Comparison of ENCODE assay signal across 12 cellular contexts in the genomic region with DNA sequence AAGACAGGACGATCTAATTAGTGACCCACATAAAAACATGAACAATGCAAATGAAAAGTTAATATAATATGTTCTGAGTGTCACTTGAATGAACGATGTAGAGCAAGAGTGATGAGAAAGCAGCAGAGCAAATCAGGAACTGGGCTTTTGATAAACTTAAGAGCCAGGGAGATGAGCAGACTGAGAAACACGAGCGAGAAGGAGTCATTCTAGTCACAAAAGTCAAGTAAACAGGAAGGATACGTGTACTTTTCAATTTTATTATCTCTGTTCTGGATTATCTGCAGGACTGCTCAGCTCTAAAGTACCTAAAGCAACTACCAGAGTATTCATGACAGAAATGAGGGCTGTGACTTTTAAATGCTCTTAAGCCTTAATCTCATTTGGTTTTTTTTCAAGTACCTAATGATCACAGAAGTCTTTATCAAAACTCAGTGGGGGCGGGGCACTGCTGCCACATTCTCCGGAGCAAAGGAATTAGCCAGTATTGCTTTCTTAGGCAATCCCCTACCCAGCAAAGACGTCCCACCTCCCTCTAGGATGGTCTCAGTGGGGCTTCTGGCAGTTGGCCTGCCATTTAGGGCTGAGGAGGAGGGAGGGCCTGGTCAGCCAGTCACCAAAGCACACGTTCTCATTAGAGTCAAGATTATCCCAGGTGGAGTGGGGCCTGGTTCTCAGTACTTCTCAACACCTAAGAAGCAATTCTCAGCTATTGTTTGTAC. TPM values are rescaled to one million over a fixed set of nuclear protein-coding genes. Genes with fewer than 3 reads are reported as not detected.
DNase-seq lines count a peak whose midpoint lies in the region; ATAC-seq and TF ChIP-seq lines count a peak whose summit lies in the region.
"Had no signal": no experiment of that assay in that cellular context is flagged by ENCODE, and none has a peak within 500 bp of the region (broad histone marks: within the 10 kb centered on the region; RNA-seq: fewer than 3 reads in every experiment).

No MANE protein-coding gene starts in this region.

- H3K79me2 ChIP-seq in mammary epithelial cell (ENCODE audit: insufficient read depth, low read length), result no peaks in the 10 kb centered on the region

- H3K27ac Mint-ChIP-seq in activated T-helper 17 cell treated with anti-CD3 and anti-CD28 coated beads, Interleukin-2, amount 50 U/mL, for 72 hours, result peak overlapping the region; percentile 59
- peak overlapping the region; percentile 60 for H3K27ac Mint-ChIP-seq in memory B cell
- H3K27ac Mint-ChIP-seq in activated naive CD4-positive, alpha-beta T cell treated with anti-CD3 and anti-CD28 coated beads for 36 hours, result no peak overlapping the region
- H3K27ac Mint-ChIP-seq: HFFc6, progenitor cell of endocrine pancreas had no signal

- in situ Hi-C loops in mammary epithelial cell (cut with MboI; ENCODE audit: low sequenced_read_pairs in 2 of 2), result loop anchor here in 1 of 2 donors (10.0 kb wide), 1 partner anchor 196 kb away; no protein-coding TSS in a partner anchor

- dilution Hi-C loops in mammary epithelial cell (cut with HindIII; ENCODE audit: low sequenced_read_pairs), result no loop called here

- H2AFZ ChIP-seq in mammary epithelial cell (ENCODE audit: low read depth, low read length), result no peak overlapping the region

- peak overlapping the region; percentile 35 for H3K4me3 Mint-ChIP-seq in activated T-helper 17 cell treated with anti-CD3 and anti-CD28 coated beads, Interleukin-2, amount 50 U/mL, for 72 hours
- H3K4me3 Mint-ChIP-seq in memory B cell, result no peak overlapping the region
- H3K4me3 Mint-ChIP-seq in activated naive CD4-positive, alpha-beta T cell treated with anti-CD3 and anti-CD28 coated beads for 36 hours, result no peak overlapping the region
- H3K4me3 Mint-ChIP-seq: HFFc6 had no signal

- H3K9ac ChIP-seq in mammary epithelial cell (ENCODE audit: insufficient read depth, low read length), result no peak overlapping the region

- intact Hi-C loops in breast epithelium (cut with DNase I; ENCODE audit: low total_unique reads) (no loop called here), mammary epithelial cell (cut with micrococcal nuclease) (no loop called here), vagina (cut with DNase I) (no loop called here), prostate gland (cut with DNase I) (loop anchor here (10.0 kb wide), 1 partner anchor 634 kb away; no protein-coding TSS in a partner anchor)
- intact Hi-C loops in activated naive CD4-positive, alpha-beta T cell treated with anti-CD3 and anti-CD28 coated beads for 36 hours (cut with micrococcal nuclease), result loop anchor here (10.0 kb wide), 1 partner anchor 1666 kb away; a partner anchor contains a TSS

- DNase-seq in breast epithelium (ENCODE audit: low spot score in 2 of 2) (no peak), mammary epithelial cell (no peak), memory B cell (ENCODE audit: low spot score in 2 of 2) (no peak), vagina (ENCODE audit: extremely low spot score in 2 of 2) (no peak), prostate gland (ENCODE audit: low spot score) (no peak), NOMO-1 treated with DMSO at 0.1 percent for 48 hours (lab: John Stamatoyannopoulos, UW; ENCODE audit: unreplicated experiment) (no peak)
- no peak for DNase-seq in activated naive CD4-positive, alpha-beta T cell treated with anti-CD3 and anti-CD28 coated beads for 36 hours
- DNase-seq: HFFc6, MM.1S, NCI-H69 had no signal

- H3K27me3 ChIP-seq in breast epithelium, result no peaks in the 10 kb centered on the region
- H3K27me3 ChIP-seq in mammary epithelial cell (ENCODE audit: insufficient read depth, low read length), result no peaks in the 10 kb centered on the region
- no peaks in the 10 kb centered on the region for H3K27me3 ChIP-seq in vagina
- no peaks in the 10 kb centered on the region for H3K27me3 ChIP-seq in prostate gland (replicated peaks; ENCODE audit: insufficient read depth)

- H3K36me3 Mint-ChIP-seq in activated T-helper 17 cell treated with anti-CD3 and anti-CD28 coated beads, Interleukin-2, amount 50 U/mL, for 72 hours (ENCODE audit: low read depth), result peaks cover 60% of the 10 kb centered on the region
- H3K36me3 Mint-ChIP-seq in memory B cell, result no peaks in the 10 kb centered on the region
- H3K36me3 Mint-ChIP-seq in activated naive CD4-positive, alpha-beta T cell treated with anti-CD3 and anti-CD28 coated beads for 36 hours (ENCODE audit: low read depth), result peaks cover 3% of the 10 kb centered on the region

- no peaks in the 10 kb centered on the region for H3K4me1 ChIP-seq in breast epithelium
- H3K4me1 ChIP-seq in mammary epithelial cell (ENCODE audit: insufficient read depth, low read length), result no peaks in the 10 kb centered on the region
- peaks cover 89% of the 10 kb centered on the region for H3K4me1 ChIP-seq in vagina
- no peaks in the 10 kb centered on the region for H3K4me1 ChIP-seq in prostate gland (replicated peaks)

- H3K9me3 ChIP-seq in breast epithelium (no peaks in the 10 kb centered on the region), mammary epithelial cell (replicated peaks; ENCODE audit: insufficient read depth, low read length) (no peaks in the 10 kb centered on the region), vagina (no peaks in the 10 kb centered on the region), prostate gland (no peaks in the 10 kb centered on the region)

- H3K27me3 Mint-ChIP-seq in activated T-helper 17 cell treated with anti-CD3 and anti-CD28 coated beads, Interleukin-2, amount 50 U/mL, for 72 hours, result no peaks in the 10 kb centered on the region
- H3K27me3 Mint-ChIP-seq in memory B cell, result no peaks in the 10 kb centered on the region
- H3K27me3 Mint-ChIP-seq in activated naive CD4-positive, alpha-beta T cell treated with anti-CD3 and anti-CD28 coated beads for 36 hours (ENCODE audit: low read depth), result no peaks in the 10 kb centered on the region
- H3K27me3 Mint-ChIP-seq: progenitor cell of endocrine pancreas had no signal

- no peaks in the 10 kb centered on the region for H3K9me3 Mint-ChIP-seq in activated T-helper 17 cell treated with anti-CD3 and anti-CD28 coated beads, Interleukin-2, amount 50 U/mL, for 72 hours
- H3K9me3 Mint-ChIP-seq in memory B cell, result no peaks in the 10 kb centered on the region
- H3K9me3 Mint-ChIP-seq in activated naive CD4-positive, alpha-beta T cell treated with anti-CD3 and anti-CD28 coated beads for 36 hours, result no peaks in the 10 kb centered on the region
- H3K9me3 Mint-ChIP-seq: HFFc6 had no signal

- no peak for TF ChIP-seq POLR2A in breast epithelium (IDR thresholded peaks at IDR 0.05)
- TF ChIP-seq POLR2A in vagina (IDR thresholded peaks at IDR 0.05), result no peak
- TF ChIP-seq POLR2A in prostate gland (IDR thresholded peaks at IDR 0.05), result no peak

- H3K36me3 ChIP-seq in breast epithelium, result no peaks in the 10 kb centered on the region
- H3K36me3 ChIP-seq in mammary epithelial cell (ENCODE audit: insufficient read depth, low read length), result no peaks in the 10 kb centered on the region
- H3K36me3 ChIP-seq in vagina, result no peaks in the 10 kb centered on the region
- no peaks in the 10 kb centered on the region for H3K36me3 ChIP-seq in prostate gland

- H3K4me3 ChIP-seq in breast epithelium (peak overlapping the region in 2 of 3 donors; percentile 26 to 38), mammary epithelial cell (replicated peaks in 1 of 3; ENCODE audit: insufficient read depth in 1 of 3, low read depth in 2 of 3, low read length in 3 of 3) (no peak overlapping the region), vagina (peak overlapping the region in 1 of 2 donors; percentile 3), prostate gland (no peak overlapping the region)

- ATAC-seq in activated T-helper 17 cell treated with anti-CD3 and anti-CD28 coated beads, Interleukin-2, amount 50 U/mL, for 72 hours (replicated peaks), result peak; percentile 70
- ATAC-seq in memory B cell (ENCODE audit: low read depth), result no peak

- H4K20me1 ChIP-seq in mammary epithelial cell (ENCODE audit: insufficient read depth, low read length), result no peaks in the 10 kb centered on the region

- CTCF ChIA-PET in mammary epithelial cell (lab: Charles Lee; ENCODE audit: low non-redundant PET), result interaction anchor here (0.7 kb wide), 1 partner anchor 7 kb away, joined by 4 read pairs; no protein-coding TSS in a partner anchor
- CTCF ChIA-PET in activated naive CD4-positive, alpha-beta T cell treated with anti-CD3 and anti-CD28 coated beads for 36 hours (lab: Charles Lee), result interaction anchor here (0.6 kb wide), 2 partner anchors 10 to 189 kb away, joined by 3 read pairs; no protein-coding TSS in a partner anchor

- BruUV-seq in mammary epithelial cell (replicated peaks; lab: Mats Ljungman, UMichigan), result no TSS peak

- H3K4me2 ChIP-seq in mammary epithelial cell (ENCODE audit: insufficient read depth, low read depth, low read length), result no peak overlapping the region

- WGBS in mammary epithelial cell (ENCODE audit: low coverage, missing lambda C conversion rate), result 74% methylated on average over 9 of the region's 9 CpGs
- 33% methylated on average over 9 of the region's 9 CpGs for WGBS in prostate gland

- H3K27ac ChIP-seq in breast epithelium, result peak overlapping the region in 1 of 2 donors; percentile 39
- no peak overlapping the region for H3K27ac ChIP-seq in mammary epithelial cell (ENCODE audit: insufficient read depth, low read depth, low read length)
- peak overlapping the region; percentile 33 for H3K27ac ChIP-seq in vagina
- H3K27ac ChIP-seq in prostate gland, result no peak overlapping the region

- peaks cover 54% of the 10 kb centered on the region for H3K4me1 Mint-ChIP-seq in activated T-helper 17 cell treated with anti-CD3 and anti-CD28 coated beads, Interleukin-2, amount 50 U/mL, for 72 hours
- H3K4me1 Mint-ChIP-seq in memory B cell, result peaks cover 26% of the 10 kb centered on the region
- H3K4me1 Mint-ChIP-seq in activated naive CD4-positive, alpha-beta T cell treated with anti-CD3 and anti-CD28 coated beads for 36 hours (ENCODE audit: low read depth), result peaks cover 50% of the 10 kb centered on the region

- TF ChIP-seq CTCF in breast epithelium (IDR thresholded peaks at IDR 0.05), result no peak
- no peak for TF ChIP-seq CTCF in mammary epithelial cell (conservative IDR thresholded peaks at IDR 0.05 in 1 of 2, IDR thresholded peaks at IDR 0.05 in 1 of 2; ENCODE audit: extremely low read depth in 1 of 2, insufficient read depth in 1 of 2, low read depth in 1 of 2, low read length in 2 of 2)
- no peak for TF ChIP-seq CTCF in vagina (IDR thresholded peaks at IDR 0.05)
- TF ChIP-seq CTCF in prostate gland (IDR thresholded peaks at IDR 0.05), result no peak

RNA-seq across cellular contexts. Expression of a gene that starts 8.6 kb away (rescaled TPM):
- 100 to 1,000 TPM in 2 of 3 donors, 10 to 100 TPM in 1; 81.2 to 481 (median 104) TPM for total RNA-seq in breast epithelium
- 1 to 10 TPM; 4.0 to 5.3 TPM for total RNA-seq in mammary epithelial cell
- polyA plus RNA-seq in mammary epithelial cell, result 3.4 TPM
- polyA minus RNA-seq in mammary epithelial cell, result 2.6 TPM
- total RNA-seq in activated T-helper 17 cell treated with anti-CD3 and anti-CD28 coated beads, Interleukin-2, amount 50 U/mL, for 72 hours, result 10 to 100 TPM; 19.1 to 23.6 TPM
- 71.2 TPM for total RNA-seq in vagina
- 10 to 100 TPM; 14.8 to 15.1 TPM for total RNA-seq in activated naive CD4-positive, alpha-beta T cell treated with anti-CD3 and anti-CD28 coated beads for 36 hours
- 10 to 100 TPM; 17.9 to 27.9 TPM for total RNA-seq in prostate gland

Comparison
In these comparisons a context has a peak if more than half of its experiments do, and no peak if none do; other contexts are left out.
1. H3K4me3 ChIP-seq: peak in breast epithelium (2 of 3); none in mammary epithelial cell (0 of 3) and prostate gland (0 of 2).
2. intact Hi-C loops: an anchor here in activated naive CD4-positive, alpha-beta T cell treated with anti-CD3 and anti-CD28 coated beads for 36 hours (10.0 kb wide) and prostate gland (10.0 kb wide); none called in breast epithelium, mammary epithelial cell and vagina.